7 cellular contexts compared by ENCODE assay signal in the genomic region with DNA sequence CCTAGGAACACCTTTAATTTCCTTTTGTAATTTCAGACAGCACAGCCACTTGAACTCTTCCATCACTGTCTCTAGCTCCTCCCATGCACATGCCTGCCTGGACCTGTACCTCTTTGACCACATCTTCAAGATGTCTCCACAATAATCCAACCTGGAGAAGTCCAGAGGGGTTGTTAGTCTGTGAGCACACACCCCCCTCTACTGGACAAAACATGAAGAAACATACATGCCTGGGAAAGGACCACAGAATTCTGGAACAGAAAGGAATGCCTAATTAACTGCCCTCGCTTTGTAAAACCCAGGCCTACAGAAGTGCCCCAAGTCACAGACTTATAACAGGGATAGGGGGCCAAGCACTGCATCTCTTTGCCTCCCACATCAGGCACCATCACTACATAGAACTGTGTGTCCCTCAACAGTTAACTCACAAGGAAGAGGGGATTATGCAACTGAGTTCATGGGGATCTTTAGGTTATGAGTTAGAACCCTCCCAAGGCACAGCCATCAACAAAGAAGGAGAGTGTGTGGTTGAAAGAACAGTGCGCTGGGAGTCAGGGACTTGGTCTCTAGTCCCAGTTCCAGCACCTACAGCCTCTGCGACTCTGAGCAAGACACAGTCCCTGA.
DNase-seq lines count a peak whose midpoint lies in the region; ATAC-seq and TF ChIP-seq lines count a peak whose summit lies in the region.

No MANE protein-coding gene starts in this region.

- ATAC-seq in GM19397 (IDR thresholded peaks at IDR 0.05; ENCODE audit: unreplicated experiment), result no peak

- no peaks in the 10 kb centered on the region for H3K36me3 ChIP-seq in prostate gland

- TF ChIP-seq POLR2A in prostate gland (IDR thresholded peaks at IDR 0.05), result no peak

- H3K27ac ChIP-seq in prostate gland, result no peak overlapping the region

- in situ Hi-C loops in KBM-7 (cut with MboI; ENCODE audit: low pct_unique_long_range_greater_than_20kb, low sequenced_read_pairs), result no loop called here

- no peaks in the 10 kb centered on the region for H3K27me3 ChIP-seq in prostate gland (replicated peaks; ENCODE audit: insufficient read depth)

- WGBS in prostate gland, result 74% methylated on average over 3 of the region's 3 CpGs

- intact Hi-C loops in prostate gland (cut with DNase I), result loop anchor here (5.0 to 10.0 kb wide), 2 partner anchors 46 to 468 kb away; no protein-coding TSS in a partner anchor

- H3K4me3 ChIP-seq in prostate gland, result no peak overlapping the region

- no peaks in the 10 kb centered on the region for H3K4me1 ChIP-seq in prostate gland (replicated peaks)

- DNase-seq in EL, result peak; percentile 73
- peak; percentile 50 for DNase-seq in KBM-7
- DNase-seq in SK-N-DZ (ENCODE audit: low spot score), result peak; percentile 77
- peak; percentile 85 for DNase-seq in fibroblast of peridontal ligament (ENCODE audit: extremely low read depth)
- peak; percentile 63 for DNase-seq in prostate gland (ENCODE audit: low spot score)
- no peak for DNase-seq in central memory CD4-positive, alpha-beta T cell

- H3K9me3 ChIP-seq in prostate gland, result no peaks in the 10 kb centered on the region

- TF ChIP-seq CTCF in prostate gland (IDR thresholded peaks at IDR 0.05), result peak; percentile 15 to 81 (median 67)
